8 cellular contexts compared by ENCODE assay signal in the genomic region with DNA sequence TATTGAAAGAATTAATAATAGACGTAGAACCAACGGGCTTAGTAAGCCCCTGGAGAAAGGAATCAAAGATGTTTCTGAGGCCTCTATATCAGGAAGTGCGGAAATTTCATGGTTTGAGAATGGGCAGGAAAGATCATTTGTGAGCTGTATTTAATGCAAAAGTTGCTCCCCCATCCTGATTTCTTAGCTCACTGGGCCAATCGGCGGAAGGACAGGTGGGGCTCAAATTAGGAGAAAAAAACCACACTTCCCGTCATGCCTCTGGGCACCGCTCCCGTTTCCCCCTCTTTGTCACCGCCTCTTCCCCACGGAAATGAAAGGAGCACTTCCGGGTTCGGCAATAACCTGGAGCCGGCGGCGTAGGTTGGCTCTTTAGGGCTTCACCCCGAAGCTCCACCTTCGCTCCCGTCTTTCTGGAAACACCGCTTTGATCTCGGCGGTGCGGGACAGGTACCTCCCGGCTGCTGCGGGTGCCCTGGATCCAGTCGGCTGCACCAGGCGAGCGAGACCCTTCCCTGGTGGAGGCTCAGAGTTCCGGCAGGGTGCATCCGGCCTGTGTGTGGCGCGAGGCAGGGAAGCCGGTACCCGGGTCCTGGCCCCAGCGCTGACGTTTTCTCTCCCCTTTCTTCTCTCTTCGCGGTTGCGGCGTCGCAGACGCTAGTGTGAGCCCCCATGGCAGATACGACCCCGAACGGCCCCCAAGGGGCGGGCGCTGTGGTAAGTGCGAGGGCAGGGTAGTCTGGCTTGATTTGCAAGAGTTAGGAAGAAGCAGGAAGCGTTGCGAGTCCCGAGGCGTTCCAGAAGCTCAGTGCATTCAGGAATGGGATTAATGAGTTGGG. TPM values are rescaled to one million over a fixed set of nuclear protein-coding genes. Genes with fewer than 3 reads are reported as not detected.
A peak's percentile ranks its signal among the peaks of the same experiment; 100 is the strongest.
DNase-seq lines count a peak whose midpoint lies in the region; ATAC-seq and TF ChIP-seq lines count a peak whose summit lies in the region.

A gene with protein sequence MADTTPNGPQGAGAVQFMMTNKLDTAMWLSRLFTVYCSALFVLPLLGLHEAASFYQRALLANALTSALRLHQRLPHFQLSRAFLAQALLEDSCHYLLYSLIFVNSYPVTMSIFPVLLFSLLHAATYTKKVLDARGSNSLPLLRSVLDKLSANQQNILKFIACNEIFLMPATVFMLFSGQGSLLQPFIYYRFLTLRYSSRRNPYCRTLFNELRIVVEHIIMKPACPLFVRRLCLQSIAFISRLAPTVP (plus strand): TSS at position 617 of the 839 bp plus-strand sequence. CDS start 56 bp downstream, at position 673.

- peak within 1 kb of the TSS; percentile 85 to 87 for H3K27ac ChIP-seq in esophagus (ENCODE audit: low read depth in 2 of 2, low read length in 1 of 2)
- peak within 1 kb of the TSS; percentile 59 for H3K27ac ChIP-seq in muscle layer of colon (ENCODE audit: low read depth, low read length)

- H3K4me1 ChIP-seq in esophagus (ENCODE audit: control insufficient read depth in 2 of 2, insufficient read depth in 2 of 2, low read length in 1 of 2) (peaks cover 5 to 6% of the 10 kb centered on the region in 2 donors), muscle layer of colon (ENCODE audit: insufficient read depth, low read length) (peaks cover 13% of the 10 kb centered on the region)

- H3K27me3 ChIP-seq in esophagus (ENCODE audit: control insufficient read depth in 1 of 2, insufficient read depth in 2 of 2, low read length in 2 of 2): no peaks in the 10 kb centered on the region
- H3K27me3 ChIP-seq in muscle layer of colon (ENCODE audit: control insufficient read depth in 1 of 2, insufficient read depth in 2 of 2, low read length in 2 of 2): no peaks in the 10 kb centered on the region

- in situ Hi-C loops in KBM-7 (cut with MboI; ENCODE audit: low pct_unique_long_range_greater_than_20kb, low sequenced_read_pairs): no loop called here

- H3K9me3 ChIP-seq in esophagus (ENCODE audit: control insufficient read depth in 2 of 2, insufficient read depth in 1 of 2, low read depth in 1 of 2, low read length in 1 of 2) (no peaks in the 10 kb centered on the region), muscle layer of colon (ENCODE audit: low read length) (no peaks in the 10 kb centered on the region)

- ATAC-seq in GM21717 (IDR thresholded peaks at IDR 0.05; ENCODE audit: unreplicated experiment): peak; percentile 95

- H3K36me3 Mint-ChIP-seq in activated T-cell treated with anti-CD3 and anti-CD28 coated beads, Interleukin-2, amount 50 U/mL, for 24 hours (ENCODE audit: low read depth): peaks cover 49% of the 10 kb centered on the region

- 5 to 6% methylated on average over 45 to 51 of the region's 51 CpGs for WGBS in esophagus, 2 donors

- H3K27me3 Mint-ChIP-seq in activated T-cell treated with anti-CD3 and anti-CD28 coated beads, Interleukin-2, amount 50 U/mL, for 24 hours: no peaks in the 10 kb centered on the region

- H3K36me3 ChIP-seq in esophagus (ENCODE audit: control insufficient read depth in 2 of 2, insufficient read depth in 2 of 2, low read length in 1 of 2) (no peaks in the 10 kb centered on the region), muscle layer of colon (ENCODE audit: insufficient read depth, low read length) (peaks cover 11% of the 10 kb centered on the region)

- H3K27ac Mint-ChIP-seq in activated T-cell treated with anti-CD3 and anti-CD28 coated beads, Interleukin-2, amount 50 U/mL, for 24 hours: peak within 1 kb of the TSS; percentile 98

- no peaks in the 10 kb centered on the region for H3K9me3 Mint-ChIP-seq in activated T-cell treated with anti-CD3 and anti-CD28 coated beads, Interleukin-2, amount 50 U/mL, for 24 hours

- peaks cover 45% of the 10 kb centered on the region for H3K4me1 Mint-ChIP-seq in activated T-cell treated with anti-CD3 and anti-CD28 coated beads, Interleukin-2, amount 50 U/mL, for 24 hours (ENCODE audit: low read depth)

- peak within 1 kb of the TSS; percentile 98 for H3K4me3 Mint-ChIP-seq in activated T-cell treated with anti-CD3 and anti-CD28 coated beads, Interleukin-2, amount 50 U/mL, for 24 hours

- peak; percentile 98 for DNase-seq in DMS53 (lab: John Stamatoyannopoulos, UW)
- DNase-seq in KBM-7: peak; percentile 93
- peak; percentile 87 for DNase-seq in activated T-cell treated with anti-CD3 and anti-CD28 coated beads, Interleukin-2, amount 50 U/mL, for 24 hours
- DNase-seq in stimulated activated CD8-positive, alpha-beta memory T cell treated with anti-CD3 and anti-CD28 coated beads, Interleukin-7, amount 100 ng/mL, for 24 hours (ENCODE audit: low read depth): peak; percentile 45

- peak within 1 kb of the TSS; percentile 79 to 89 for H3K4me3 ChIP-seq in esophagus (ENCODE audit: low read depth in 1 of 2, low read length in 2 of 2)
- peak within 1 kb of the TSS; percentile 71 to 99 for H3K4me3 ChIP-seq in muscle layer of colon (ENCODE audit: low read depth in 1 of 2, low read length in 2 of 2)

- H3K9ac ChIP-seq in muscle layer of colon (ENCODE audit: low read length): peak within 1 kb of the TSS; percentile 81

TF ChIP-seq in PFSK-1, 5 proteins besides CTCF, POLR2A, EP300 and RAD21:
- TF ChIP-seq TAF1 (IDR thresholded peaks at IDR 0.05; ENCODE audit: borderline replicate concordance, insufficient read depth, low read length): peak; percentile 75; the same call in 1 of the 2 replicates
- TF ChIP-seq POLR2AphosphoS5 (IDR thresholded peaks at IDR 0.05; ENCODE audit: low read depth, low read length): peak; percentile 91
- TF ChIP-seq, protein P1, sequence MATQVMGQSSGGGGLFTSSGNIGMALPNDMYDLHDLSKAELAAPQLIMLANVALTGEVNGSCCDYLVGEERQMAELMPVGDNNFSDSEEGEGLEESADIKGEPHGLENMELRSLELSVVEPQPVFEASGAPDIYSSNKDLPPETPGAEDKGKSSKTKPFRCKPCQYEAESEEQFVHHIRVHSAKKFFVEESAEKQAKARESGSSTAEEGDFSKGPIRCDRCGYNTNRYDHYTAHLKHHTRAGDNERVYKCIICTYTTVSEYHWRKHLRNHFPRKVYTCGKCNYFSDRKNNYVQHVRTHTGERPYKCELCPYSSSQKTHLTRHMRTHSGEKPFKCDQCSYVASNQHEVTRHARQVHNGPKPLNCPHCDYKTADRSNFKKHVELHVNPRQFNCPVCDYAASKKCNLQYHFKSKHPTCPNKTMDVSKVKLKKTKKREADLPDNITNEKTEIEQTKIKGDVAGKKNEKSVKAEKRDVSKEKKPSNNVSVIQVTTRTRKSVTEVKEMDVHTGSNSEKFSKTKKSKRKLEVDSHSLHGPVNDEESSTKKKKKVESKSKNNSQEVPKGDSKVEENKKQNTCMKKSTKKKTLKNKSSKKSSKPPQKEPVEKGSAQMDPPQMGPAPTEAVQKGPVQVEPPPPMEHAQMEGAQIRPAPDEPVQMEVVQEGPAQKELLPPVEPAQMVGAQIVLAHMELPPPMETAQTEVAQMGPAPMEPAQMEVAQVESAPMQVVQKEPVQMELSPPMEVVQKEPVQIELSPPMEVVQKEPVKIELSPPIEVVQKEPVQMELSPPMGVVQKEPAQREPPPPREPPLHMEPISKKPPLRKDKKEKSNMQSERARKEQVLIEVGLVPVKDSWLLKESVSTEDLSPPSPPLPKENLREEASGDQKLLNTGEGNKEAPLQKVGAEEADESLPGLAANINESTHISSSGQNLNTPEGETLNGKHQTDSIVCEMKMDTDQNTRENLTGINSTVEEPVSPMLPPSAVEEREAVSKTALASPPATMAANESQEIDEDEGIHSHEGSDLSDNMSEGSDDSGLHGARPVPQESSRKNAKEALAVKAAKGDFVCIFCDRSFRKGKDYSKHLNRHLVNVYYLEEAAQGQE (IDR thresholded peaks at IDR 0.05; ENCODE audit: insufficient read depth in 1 of 2, low read depth in 2 of 2, low read length in 2 of 2): no peak
- TF ChIP-seq SIN3A (IDR thresholded peaks at IDR 0.05; ENCODE audit: borderline replicate concordance, insufficient read depth, low read length): peak; percentile 39; the same call in 1 of the 2 replicates
- peak; percentile 36 for TF ChIP-seq FOXP2 (optimal IDR thresholded peaks at IDR 0.05; ENCODE audit: borderline replicate concordance, extremely low read depth, extremely low read length, insufficient read depth)
TF ChIP-seq in PFSK-1: peak in this region for 4.

RNA-seq across cellular contexts. Expression of the gene that starts here (rescaled TPM):
- polyA plus RNA-seq in PFSK-1 (2012; ENCODE audit: insufficient read length, low read depth): 20.2 TPM
- polyA plus RNA-seq in esophagus: 10 to 100 TPM; 10.9 to 21.0 TPM

Comparison
In these comparisons a context has a peak if more than half of its experiments do, and no peak if none do; other contexts are left out.
1. Peak in every context shown above with its lines: DNase-seq, ATAC-seq, H3K4me3 ChIP-seq and H3K27ac ChIP-seq.
2. DNase-seq: peak in every context shown above with its lines; median percentile 98 in DMS53; 93 in KBM-7; 87 in activated T-cell treated with anti-CD3 and anti-CD28 coated beads, Interleukin-2, amount 50 U/mL, for 24 hours; 45 in stimulated activated CD8-positive, alpha-beta memory T cell treated with anti-CD3 and anti-CD28 coated beads, Interleukin-7, amount 100 ng/mL, for 24 hours.